15 cellular contexts compared by ENCODE assay signal in genomic region chr6:27517238-27517637, GRCh38. TPM values are rescaled to one million over a fixed set of nuclear protein-coding genes. Genes with fewer than 3 reads are reported as not detected.
DNase-seq lines count a peak whose midpoint lies in the region; ATAC-seq and TF ChIP-seq lines count a peak whose summit lies in the region.
"Had no signal": no experiment of that assay in that cellular context is flagged by ENCODE, and none has a peak within 500 bp of the region (broad histone marks: within the 10 kb centered on the region; RNA-seq: fewer than 3 reads in every experiment).

No MANE protein-coding gene starts in this region.

- H3K27me3 ChIP-seq in CD4-positive, alpha-beta T cell (ENCODE audit: control insufficient read depth, insufficient read depth, low read length): peaks cover 22% of the 10 kb centered on the region

- peak overlapping the region; percentile 44 for H3K27ac Mint-ChIP-seq in activated naive CD4-positive, alpha-beta T cell treated with anti-CD3 and anti-CD28 coated beads, Interleukin-2, amount 50 U/mL, for 24 hours
- H3K27ac Mint-ChIP-seq in CD4-positive, alpha-beta T cell: no peak overlapping the region
- no peak overlapping the region for H3K27ac Mint-ChIP-seq in activated naive CD8-positive, alpha-beta T cell treated with anti-CD3 and anti-CD28 coated beads for 36 hours
- no peak overlapping the region for H3K27ac Mint-ChIP-seq in nephron
- H3K27ac Mint-ChIP-seq in type B pancreatic cell: no peak overlapping the region
- H3K27ac Mint-ChIP-seq: CD14-positive monocyte, GM23338 had no signal

- no peak overlapping the region for H3K27ac ChIP-seq in CD4-positive, alpha-beta T cell (ENCODE audit: low read depth, low read length)

- H3K9me3 Mint-ChIP-seq in activated naive CD4-positive, alpha-beta T cell treated with anti-CD3 and anti-CD28 coated beads, Interleukin-2, amount 50 U/mL, for 24 hours: no peaks in the 10 kb centered on the region
- H3K9me3 Mint-ChIP-seq in CD4-positive, alpha-beta T cell: no peaks in the 10 kb centered on the region
- H3K9me3 Mint-ChIP-seq in activated naive CD8-positive, alpha-beta T cell treated with anti-CD3 and anti-CD28 coated beads for 36 hours: no peaks in the 10 kb centered on the region
- H3K9me3 Mint-ChIP-seq in nephron (no peaks in the 10 kb centered on the region), type B pancreatic cell (no peaks in the 10 kb centered on the region)
- H3K9me3 Mint-ChIP-seq: GM23338 had no signal

- H3K9me3 ChIP-seq in CD4-positive, alpha-beta T cell (ENCODE audit: control insufficient read depth, low read length): no peaks in the 10 kb centered on the region
- H3K9me3 ChIP-seq: BE2C had no signal

- POLR2A ChIA-PET in CD4-positive, alpha-beta T cell (lab: Charles Lee): no interaction called here

- intact Hi-C loops in CD4-positive, alpha-beta T cell (cut with DNase I, micrococcal nuclease): loop anchor here (5.0 kb wide), 4 partner anchors 40 to 330 kb away; partner anchors contain the start of gene POM121L2 (in 1 of the 2)

- TF ChIP-seq CTCF in CD4-positive, alpha-beta T cell (IDR thresholded peaks at IDR 0.05): no peak
- TF ChIP-seq CTCF in nephron (IDR thresholded peaks at IDR 0.05; ENCODE audit: unreplicated experiment in 3 of 3) (no peak), type B pancreatic cell (conservative IDR thresholded peaks at IDR 0.05) (no peak)

- no peaks in the 10 kb centered on the region for H3K36me3 Mint-ChIP-seq in activated naive CD4-positive, alpha-beta T cell treated with anti-CD3 and anti-CD28 coated beads, Interleukin-2, amount 50 U/mL, for 24 hours
- peaks cover 9% of the 10 kb centered on the region for H3K36me3 Mint-ChIP-seq in CD4-positive, alpha-beta T cell (ENCODE audit: low read depth)
- peaks cover 1% of the 10 kb centered on the region for H3K36me3 Mint-ChIP-seq in activated naive CD8-positive, alpha-beta T cell treated with anti-CD3 and anti-CD28 coated beads for 36 hours
- H3K36me3 Mint-ChIP-seq in nephron (ENCODE audit: low read depth) (no peaks in the 10 kb centered on the region), type B pancreatic cell (no peaks in the 10 kb centered on the region)
- H3K36me3 Mint-ChIP-seq: CD14-positive monocyte had no signal

- DNase-seq in activated naive CD4-positive, alpha-beta T cell (lab: John Stamatoyannopoulos, UW): no peak
- no peak for DNase-seq in CD4-positive, alpha-beta T cell
- no peak for DNase-seq in activated naive CD8-positive, alpha-beta T cell treated with anti-CD3 and anti-CD28 coated beads for 36 hours
- DNase-seq in type B pancreatic cell (ENCODE audit: extremely low spot score, unreplicated experiment) (no peak), nucleus accumbens (lab: John Stamatoyannopoulos, UW) (no peak), NCI-H1417 (lab: John Stamatoyannopoulos, UW) (no peak)
- DNase-seq: BE2C, DMS153, DMS79 treated with DMSO at 0.1 percent for 48 hours, EL, H7 had no signal

- ATAC-seq in CD4-positive, alpha-beta T cell (ENCODE audit: poor library complexity): no peak
- ATAC-seq: GM23338 had no signal

- CTCF ChIA-PET in CD4-positive, alpha-beta T cell (lab: Charles Lee): no interaction called here

- H3K4me3 Mint-ChIP-seq in activated naive CD4-positive, alpha-beta T cell treated with anti-CD3 and anti-CD28 coated beads, Interleukin-2, amount 50 U/mL, for 24 hours: no peak overlapping the region
- H3K4me3 Mint-ChIP-seq in CD4-positive, alpha-beta T cell: peak overlapping the region; percentile 43
- peak overlapping the region; percentile 25 for H3K4me3 Mint-ChIP-seq in activated naive CD8-positive, alpha-beta T cell treated with anti-CD3 and anti-CD28 coated beads for 36 hours
- H3K4me3 Mint-ChIP-seq in nephron (peak overlapping the region; percentile 25 to 72 (median 62)), type B pancreatic cell (no peak overlapping the region)

- H3K4me1 Mint-ChIP-seq in activated naive CD4-positive, alpha-beta T cell treated with anti-CD3 and anti-CD28 coated beads, Interleukin-2, amount 50 U/mL, for 24 hours: peaks cover 19% of the 10 kb centered on the region
- H3K4me1 Mint-ChIP-seq in CD4-positive, alpha-beta T cell (ENCODE audit: low read depth): peaks cover 31% of the 10 kb centered on the region
- H3K4me1 Mint-ChIP-seq in activated naive CD8-positive, alpha-beta T cell treated with anti-CD3 and anti-CD28 coated beads for 36 hours: peaks cover 15% of the 10 kb centered on the region
- peaks cover 4% of the 10 kb centered on the region for H3K4me1 Mint-ChIP-seq in nephron
- peaks cover 7% of the 10 kb centered on the region for H3K4me1 Mint-ChIP-seq in type B pancreatic cell (ENCODE audit: unreplicated experiment)

- H3K27me3 Mint-ChIP-seq in activated naive CD4-positive, alpha-beta T cell treated with anti-CD3 and anti-CD28 coated beads, Interleukin-2, amount 50 U/mL, for 24 hours: peaks cover 21% of the 10 kb centered on the region
- peaks cover 47% of the 10 kb centered on the region for H3K27me3 Mint-ChIP-seq in CD4-positive, alpha-beta T cell
- H3K27me3 Mint-ChIP-seq in activated naive CD8-positive, alpha-beta T cell treated with anti-CD3 and anti-CD28 coated beads for 36 hours: peaks cover 41% of the 10 kb centered on the region
- peaks cover 50% of the 10 kb centered on the region for H3K27me3 Mint-ChIP-seq in nephron (ENCODE audit: low read depth)
- H3K27me3 Mint-ChIP-seq in type B pancreatic cell: peaks cover 33% of the 10 kb centered on the region

RNA-seq across cellular contexts. Expression of gene ZNF184, which starts 44.3 kb away (rescaled TPM):
- total RNA-seq in CD4-positive, alpha-beta T cell: 10 to 100 TPM; 19.6 to 21.1 TPM
- 1 to 10 TPM; 8.5 to 8.9 TPM for total RNA-seq in activated naive CD8-positive, alpha-beta T cell treated with anti-CD3 and anti-CD28 coated beads for 36 hours
- total RNA-seq in type B pancreatic cell (ENCODE audit: low replicate concordance): 9.9 and 14.5 TPM in 2 replicates

Comparison
In these comparisons a context has a peak if more than half of its experiments do, and no peak if none do; other contexts are left out.
1. H3K4me3 Mint-ChIP-seq: peak in CD4-positive, alpha-beta T cell (single experiment), activated naive CD8-positive, alpha-beta T cell treated with anti-CD3 and anti-CD28 coated beads for 36 hours (single experiment) and nephron (3 of 3); none in activated naive CD4-positive, alpha-beta T cell treated with anti-CD3 and anti-CD28 coated beads, Interleukin-2, amount 50 U/mL, for 24 hours (single experiment) and type B pancreatic cell (single experiment).